Comparison of ENCODE assay signal across 15 cellular contexts in genomic region chr16:15490123-15490711, GRCh38. TPM values are rescaled to one million over a fixed set of nuclear protein-coding genes. Genes with fewer than 3 reads are reported as not detected.
DNase-seq lines count a peak whose midpoint lies in the region; ATAC-seq and TF ChIP-seq lines count a peak whose summit lies in the region.
"Had no signal": no experiment of that assay in that cellular context is flagged by ENCODE, and none has a peak within 500 bp of the region (broad histone marks: within the 10 kb centered on the region; RNA-seq: fewer than 3 reads in every experiment).

No MANE protein-coding gene starts in this region.

- no peaks in the 10 kb centered on the region for H3K27me3 Mint-ChIP-seq in MCF 10A (ENCODE audit: insufficient read depth, unreplicated experiment)

- TF ChIP-seq CTCF in gastroesophageal sphincter (IDR thresholded peaks at IDR 0.05) (no peak), GM13977 (IDR thresholded peaks at IDR 0.05; ENCODE audit: extremely low read depth, insufficient read depth, missing control alignments) (no peak), MCF 10A (IDR thresholded peaks at IDR 0.05; ENCODE audit: unreplicated experiment) (no peak)

- no peaks in the 10 kb centered on the region for H4K20me1 ChIP-seq in BLaER1 treated with 17β-estradiol and CSF1 and Interleukin-3, amounts not matched to agents 10 nM and 100 nM

- TF ChIP-seq POLR2A in gastroesophageal sphincter (IDR thresholded peaks at IDR 0.05), result no peak

- TF ChIP-seq EP300 in gastroesophageal sphincter (IDR thresholded peaks at IDR 0.05), result no peak

- H3K9me3 ChIP-seq in BLaER1 treated with 17β-estradiol and CSF1 and Interleukin-3, amounts not matched to agents 10 nM and 100 nM (replicated peaks in 1 of 11), result peaks cover 0 to 6% (median 0%) of the 10 kb centered on the region in 11 experiments; a peak in 1 of 22 replicates
- H3K9me3 ChIP-seq in SJSA1 (replicated peaks) (no peaks in the 10 kb centered on the region), gastroesophageal sphincter (no peaks in the 10 kb centered on the region)
- H3K9me3 ChIP-seq: HAP-1, MG63 had no signal

- intact Hi-C loops in MCF 10A (cut with micrococcal nuclease), result no loop called here

- POLR2A ChIA-PET in MCF 10A (lab: Yijun Ruan, JAX), result no interaction called here

- WGBS in gastroesophageal sphincter (ENCODE audit: low coverage in 1 of 2), 2 donors, result 97 to 100% methylated on average over 2 to 4 of the region's 5 CpGs

- DNase-seq in SJSA1 (ENCODE audit: low read depth in 1 of 2, low spot score in 2 of 2) (no peak), GM19240 (ENCODE audit: insufficient read length, low spot score) (no peak), GM13977 (ENCODE audit: low spot score) (no peak), MCF 10A (ENCODE audit: unreplicated experiment) (no peak)
- DNase-seq: C1 segment of cervical spinal cord, NCI-H2081 treated with DMSO at 0.1 percent for 48 hours, NCI-H748 treated with DMSO at 0.1 percent for 48 hours had no signal

- H3K27ac Mint-ChIP-seq in MCF 10A (ENCODE audit: low read depth, unreplicated experiment), result no peak overlapping the region

- H3K27ac ChIP-seq in BLaER1 treated with 17β-estradiol and CSF1 and Interleukin-3, amounts not matched to agents 10 nM and 100 nM, result peak overlapping the region in 4 of 11 experiments; percentile 22 to 60 (median 41); a peak in 6 of 22 replicates
- peak overlapping the region; percentile 72 for H3K27ac ChIP-seq in SJSA1
- H3K27ac ChIP-seq in gastroesophageal sphincter, result peak overlapping the region in 3 of 4 donors; percentile 61 to 79 (median 62)
- H3K27ac ChIP-seq in skin epidermis, result peak overlapping the region in 16 of 21 experiments; percentile 5 to 80 (median 48)
- H3K27ac ChIP-seq: RWPE1 had no signal

- CTCF ChIA-PET in MCF 10A (lab: Yijun Ruan, JAX), result interaction anchor here (0.9 kb wide), 1 partner anchor 194 kb away, joined by 4 read pairs; no protein-coding TSS in a partner anchor

- H3K4me1 ChIP-seq in BLaER1 treated with 17β-estradiol and CSF1 and Interleukin-3, amounts not matched to agents 10 nM and 100 nM, result peaks cover 0 to 73% (median 45%) of the 10 kb centered on the region in 10 experiments; a peak in 19 of 20 replicates
- H3K4me1 ChIP-seq in SJSA1 (replicated peaks) (peaks cover 41% of the 10 kb centered on the region), gastroesophageal sphincter (peaks cover 0 to 47% (median 16%) of the 10 kb centered on the region in 3 donors)
- H3K4me1 ChIP-seq: HAP-1 had no signal

- no peaks in the 10 kb centered on the region for H3K36me3 Mint-ChIP-seq in MCF 10A (ENCODE audit: insufficient read depth, unreplicated experiment)

- no peak overlapping the region for H3K4me3 ChIP-seq in BLaER1 treated with 17β-estradiol and CSF1 and Interleukin-3, amounts not matched to agents 10 nM and 100 nM
- H3K4me3 ChIP-seq in SJSA1 (no peak overlapping the region), gastroesophageal sphincter (no peak overlapping the region), skin epidermis (no peak overlapping the region)
- H3K4me3 ChIP-seq: HAP-1, MG63 had no signal

- H3K36me3 ChIP-seq in BLaER1 treated with 17β-estradiol and CSF1 and Interleukin-3, amounts not matched to agents 10 nM and 100 nM, result no peaks in the 10 kb centered on the region
- H3K36me3 ChIP-seq in SJSA1 (no peaks in the 10 kb centered on the region), gastroesophageal sphincter (no peaks in the 10 kb centered on the region)
- H3K36me3 ChIP-seq: HAP-1 had no signal

- no peak overlapping the region for H3K4me3 Mint-ChIP-seq in MCF 10A (ENCODE audit: unreplicated experiment)
- H3K4me3 Mint-ChIP-seq: dendritic cell treated with granulocyte-macrophage colony-stimulating factor and Interleukin-4, amounts not matched to agents 40 ng/mL and 50 ng/mL, for 4 days had no signal

- BruUV-seq in MCF 10A (replicated peaks; lab: Mats Ljungman, UMichigan), result no TSS peak

- in situ Hi-C loops in GM13977 (cut with MboI; ENCODE audit: low pct_unique_long_range_greater_than_20kb, low sequenced_read_pairs, unreplicated experiment), result no loop called here

- H3K9ac ChIP-seq in BLaER1 treated with 17β-estradiol and CSF1 and Interleukin-3, amounts not matched to agents 10 nM and 100 nM, result no peak overlapping the region; a peak in 1 of 22 replicates

- peaks cover 19% of the 10 kb centered on the region for H3K4me1 Mint-ChIP-seq in MCF 10A (ENCODE audit: insufficient read depth, unreplicated experiment)

- no peak for ATAC-seq in gastroesophageal sphincter
- ATAC-seq in GM18861 (IDR thresholded peaks at IDR 0.05; ENCODE audit: unreplicated experiment), result no peak

- no peaks in the 10 kb centered on the region for H3K27me3 ChIP-seq in BLaER1 treated with 17β-estradiol and CSF1 and Interleukin-3, amounts not matched to agents 10 nM and 100 nM
- H3K27me3 ChIP-seq in SJSA1 (replicated peaks) (no peaks in the 10 kb centered on the region), gastroesophageal sphincter (no peaks in the 10 kb centered on the region)
- H3K27me3 ChIP-seq: MG63 had no signal

- H3K9me3 Mint-ChIP-seq in MCF 10A (ENCODE audit: unreplicated experiment), result no peaks in the 10 kb centered on the region
- H3K9me3 Mint-ChIP-seq: dendritic cell treated with granulocyte-macrophage colony-stimulating factor and Interleukin-4, amounts not matched to agents 40 ng/mL and 50 ng/mL, for 4 days had no signal

- peak overlapping the region in 9 of 11 experiments; percentile 26 to 80 (median 64); a peak in 15 of 22 replicates for H3K4me2 ChIP-seq in BLaER1 treated with 17β-estradiol and CSF1 and Interleukin-3, amounts not matched to agents 10 nM and 100 nM

RNA-seq across cellular contexts. Expression of gene BMERB1, which starts 55.8 kb away (rescaled TPM):
- total RNA-seq in SJSA1 (2014; rRNA removed; shearing (Covaris generic)), result 29.1 and 34.6 TPM in 2 replicates
- 100 to 1,000 TPM in 2 of 4 donors, 10 to 100 TPM in 2; 84.5 to 135 (median 101) TPM for total RNA-seq in gastroesophageal sphincter
- 3.3 and 4.3 TPM in 2 replicates for total RNA-seq in MCF 10A (2022)
